20 cellular contexts compared by ENCODE assay signal in genomic region chrX:54093159-54093558, GRCh38.
"Had no signal": no experiment of that assay in that cellular context is flagged by ENCODE, and none has a peak within 500 bp of the region (broad histone marks: within the 10 kb centered on the region; RNA-seq: fewer than 3 reads in every experiment).

No MANE protein-coding gene starts in this region.

- DNase-seq: activated CD4-positive, alpha-beta T cell treated with anti-CD3 and anti-CD28 coated beads, Interleukin-2, amount 10 ng/mL, durations not matched to agents 7 days and 5 days; activated CD4-positive, CD25-positive, alpha-beta regulatory T cell; activated CD8-positive, alpha-beta memory T cell treated with anti-CD3 and anti-CD28 coated beads, Interleukin-2, amount 50 U/mL, for 48 hours; activated gamma-delta T cell; activated T-cell treated with anti-CD3 and anti-CD28 coated beads, Interleukin-2, amount 50 U/mL, for 72 hours; amniotic stem cell; hippocampal formation; kidney glomerular epithelial cell; lower lobe of right lung; midbrain; naive B cell; stimulated activated naive CD8-positive, alpha-beta T cell treated with anti-CD3 and anti-CD28 coated beads, Interleukin-15, Interleukin-2, amounts not matched to agents 100 U/mL and 50 U/mL, for 24 hours had no signal

- ATAC-seq: activated naive CD4-positive, alpha-beta T cell treated with anti-CD3 and anti-CD28 coated beads, Interleukin-2, amount 50 U/mL, for 72 hours; activated T-cell treated with anti-CD3 and anti-CD28 coated beads, Interleukin-2, amount 50 U/mL, for 72 hours; esophagus mucosa; lower lobe of right lung; stimulated activated naive CD8-positive, alpha-beta T cell treated with anti-CD3 and anti-CD28 coated beads, Interleukin-15, Interleukin-2, amounts not matched to agents 100 U/mL and 50 U/mL, for 24 hours had no signal

- H3K4me2 ChIP-seq: smooth muscle cell had no signal

- H3K4me1 Mint-ChIP-seq: activated CD4-positive, alpha-beta T cell treated with anti-CD3 and anti-CD28 coated beads, Interleukin-2, amount 10 ng/mL, durations not matched to agents 7 days and 5 days; naive B cell had no signal

- H3K79me2 ChIP-seq: parathyroid adenoma had no signal

- H3K9me3 Mint-ChIP-seq: activated CD4-positive, alpha-beta T cell treated with anti-CD3 and anti-CD28 coated beads, Interleukin-2, amount 10 ng/mL, durations not matched to agents 7 days and 5 days; activated naive CD4-positive, alpha-beta T cell treated with anti-CD3 and anti-CD28 coated beads, Interleukin-2, amount 50 U/mL, for 72 hours; activated T-cell treated with anti-CD3 and anti-CD28 coated beads, Interleukin-2, amount 50 U/mL, for 72 hours; type B pancreatic cell had no signal

- H3K9me3 ChIP-seq: lower lobe of right lung, right atrium auricular region, suprapubic skin had no signal

- H3K4me1 ChIP-seq: lower lobe of right lung, parathyroid adenoma, right atrium auricular region, suprapubic skin had no signal

- H3K36me3 Mint-ChIP-seq: activated naive CD4-positive, alpha-beta T cell treated with anti-CD3 and anti-CD28 coated beads, Interleukin-2, amount 50 U/mL, for 72 hours; naive B cell; type B pancreatic cell had no signal

- H3K27me3 ChIP-seq: right atrium auricular region, suprapubic skin had no signal

- H2AFZ ChIP-seq: parathyroid adenoma had no signal

- H3K27ac ChIP-seq: lower lobe of right lung, parathyroid adenoma, right atrium auricular region, suprapubic skin had no signal

- H3K4me3 Mint-ChIP-seq: activated CD4-positive, alpha-beta T cell treated with anti-CD3 and anti-CD28 coated beads, Interleukin-2, amount 10 ng/mL, durations not matched to agents 7 days and 5 days; activated T-cell treated with anti-CD3 and anti-CD28 coated beads, Interleukin-2, amount 50 U/mL, for 72 hours; naive B cell; type B pancreatic cell had no signal

- H3K4me3 ChIP-seq: lower lobe of right lung, right atrium auricular region, smooth muscle cell, suprapubic skin had no signal

- FAIRE-seq: endometrium had no signal

- H3K27me3 Mint-ChIP-seq: activated CD4-positive, alpha-beta T cell treated with anti-CD3 and anti-CD28 coated beads, Interleukin-2, amount 10 ng/mL, durations not matched to agents 7 days and 5 days; naive B cell; type B pancreatic cell had no signal

- H3K9ac ChIP-seq: parathyroid adenoma had no signal

- H3K27ac Mint-ChIP-seq: activated CD4-positive, alpha-beta T cell treated with anti-CD3 and anti-CD28 coated beads, Interleukin-2, amount 10 ng/mL, durations not matched to agents 7 days and 5 days; activated naive CD4-positive, alpha-beta T cell treated with anti-CD3 and anti-CD28 coated beads, Interleukin-2, amount 50 U/mL, for 72 hours; activated T-cell treated with anti-CD3 and anti-CD28 coated beads, Interleukin-2, amount 50 U/mL, for 72 hours; type B pancreatic cell had no signal
